Comparison of ENCODE assay signal across 10 cellular contexts in genomic region chrX:125132274-125132673, GRCh38.
DNase-seq lines count a peak whose midpoint lies in the region; ATAC-seq and TF ChIP-seq lines count a peak whose summit lies in the region.
"Had no signal": no experiment of that assay in that cellular context is flagged by ENCODE, and none has a peak within 500 bp of the region (broad histone marks: within the 10 kb centered on the region; RNA-seq: fewer than 3 reads in every experiment).

No MANE protein-coding gene starts in this region.

- H3K4me1 Mint-ChIP-seq in endothelial cell (ENCODE audit: unreplicated experiment) = no peaks in the 10 kb centered on the region

- ATAC-seq in GM18511 (IDR thresholded peaks at IDR 0.05; ENCODE audit: unreplicated experiment) (peak; percentile 69), HG03439 (IDR thresholded peaks at IDR 0.05; ENCODE audit: unreplicated experiment) (no peak), GM21367 (IDR thresholded peaks at IDR 0.05; ENCODE audit: unreplicated experiment) (no peak)

- no peak overlapping the region for H3K27ac ChIP-seq in AG04450 (ENCODE audit: low read depth, low read length)

- H3K27me3 ChIP-seq in AG04450 (ENCODE audit: control insufficient read depth, insufficient read depth, low read length) = no peaks in the 10 kb centered on the region

- 0 out of 2 replicates have a peak, but pooled peaks have one; percentile 16 for TF ChIP-seq CTCF in AG04450 (IDR thresholded peaks at IDR 0.05; ENCODE audit: low read depth, low read length)
- peak; percentile 51 for TF ChIP-seq CTCF in endothelial cell (IDR thresholded peaks at IDR 0.05; ENCODE audit: unreplicated experiment)

- CTCF ChIA-PET in AG04450 (lab: Charles Lee) = interaction anchor here (0.6 to 0.7 kb wide), 2 partner anchors 21 to 291 kb away, joined by 3 to 5 read pairs; no protein-coding TSS in a partner anchor

- no peak overlapping the region for H3K27ac Mint-ChIP-seq in endothelial cell (ENCODE audit: unreplicated experiment)
- H3K27ac Mint-ChIP-seq: T-helper 1 cell treated with Interleukin-12 subunit alpha and Interleukin-12 subunit beta and Interleukin-4 antibody, amounts not matched to agents 30 μg/mL and 1 μg/mL, for 36 hours had no signal

- DNase-seq in AG04450 (ENCODE audit: low read depth, low spot score) (no peak), NCI-H146 (lab: John Stamatoyannopoulos, UW) (peak; percentile 31), endothelial cell (ENCODE audit: low spot score) (no peak), C1 segment of cervical spinal cord (lab: John Stamatoyannopoulos, UW) (no peak)
- DNase-seq in activated effector memory CD4-positive, alpha-beta T cell treated with anti-CD3 and anti-CD28 coated beads, Interleukin-2, amount 50 U/mL, for 16 hours = no peak
- DNase-seq: GDM1 had no signal

- H3K9me3 Mint-ChIP-seq in endothelial cell (ENCODE audit: unreplicated experiment) = no peaks in the 10 kb centered on the region

- H3K36me3 Mint-ChIP-seq in endothelial cell (ENCODE audit: low read depth, unreplicated experiment) = no peaks in the 10 kb centered on the region

- H3K27me3 Mint-ChIP-seq in endothelial cell (ENCODE audit: unreplicated experiment) = no peaks in the 10 kb centered on the region

- POLR2A ChIA-PET in AG04450 (lab: Yijun Ruan, JAX) = no interaction called here

- no peak overlapping the region for H3K4me3 ChIP-seq in AG04450 (ENCODE audit: low read depth, low read length)

- H3K4me3 Mint-ChIP-seq in endothelial cell (ENCODE audit: unreplicated experiment) = no peak overlapping the region
- H3K4me3 Mint-ChIP-seq: T-helper 1 cell treated with Interleukin-12 subunit alpha and Interleukin-12 subunit beta and Interleukin-4 antibody, amounts not matched to agents 30 μg/mL and 1 μg/mL, for 36 hours had no signal

- H3K9me3 ChIP-seq in AG04450 (ENCODE audit: control insufficient read depth, insufficient read depth, low read length) = no peaks in the 10 kb centered on the region
